Comparison of ENCODE assay signal across 27 cellular contexts in the genomic region with DNA sequence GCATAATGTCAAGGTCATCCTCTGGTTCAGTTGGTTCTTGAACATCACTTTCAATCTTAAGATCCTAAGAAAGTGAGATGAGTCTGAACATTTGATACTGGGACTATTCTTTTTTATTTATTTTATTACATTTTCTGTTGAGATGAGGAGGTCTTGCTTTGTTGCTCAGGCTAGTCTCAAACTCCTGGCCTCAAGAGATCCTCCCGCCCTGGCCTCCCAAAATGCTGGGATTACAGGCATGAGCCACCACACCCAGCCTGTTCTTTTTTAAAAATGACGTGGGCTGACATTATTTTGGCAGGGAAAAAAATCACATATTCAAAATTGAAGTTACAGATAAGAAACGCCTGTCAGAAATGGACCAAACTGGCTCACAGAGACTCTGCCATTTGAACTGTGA.
"Had no signal": no experiment of that assay in that cellular context is flagged by ENCODE, and none has a peak within 500 bp of the region (broad histone marks: within the 10 kb centered on the region; RNA-seq: fewer than 3 reads in every experiment).

No MANE protein-coding gene starts in this region.

- H3K4me3 Mint-ChIP-seq: activated CD4-positive, alpha-beta T cell treated with anti-CD3 and anti-CD28 coated beads, Interleukin-2, amount 10 ng/mL, durations not matched to agents 7 days and 5 days; activated CD8-positive, alpha-beta T cell treated with anti-CD3 and anti-CD28 coated beads, Interleukin-2, amount 10 ng/mL, durations not matched to agents 7 days and 5 days; activated naive CD8-positive, alpha-beta T cell treated with anti-CD3 and anti-CD28 coated beads, Interleukin-2, amount 10 ng/mL, durations not matched to agents 7 days and 5 days had no signal

- ATAC-seq: activated CD8-positive, alpha-beta T cell treated with anti-CD3 and anti-CD28 coated beads, Interleukin-2, amount 10 ng/mL, durations not matched to agents 7 days and 5 days; Panc1 had no signal

- H3K27ac ChIP-seq: ascending aorta, cardiac muscle cell, SJCRH30, SK-N-MC, WERI-Rb-1 had no signal

- H3K27me3 Mint-ChIP-seq: activated CD4-positive, alpha-beta T cell treated with anti-CD3 and anti-CD28 coated beads, Interleukin-2, amount 10 ng/mL, durations not matched to agents 7 days and 5 days; activated naive CD8-positive, alpha-beta T cell treated with anti-CD3 and anti-CD28 coated beads, Interleukin-2, amount 10 ng/mL, durations not matched to agents 7 days and 5 days had no signal

- H3K9me3 Mint-ChIP-seq: activated CD4-positive, alpha-beta T cell treated with anti-CD3 and anti-CD28 coated beads, Interleukin-2, amount 10 ng/mL, durations not matched to agents 7 days and 5 days; activated naive CD8-positive, alpha-beta T cell treated with anti-CD3 and anti-CD28 coated beads, Interleukin-2, amount 10 ng/mL, durations not matched to agents 7 days and 5 days had no signal

- H3K27ac Mint-ChIP-seq: activated CD4-positive, alpha-beta T cell treated with anti-CD3 and anti-CD28 coated beads, Interleukin-2, amount 10 ng/mL, durations not matched to agents 7 days and 5 days; activated CD8-positive, alpha-beta T cell treated with anti-CD3 and anti-CD28 coated beads, Interleukin-2, amount 10 ng/mL, durations not matched to agents 7 days and 5 days; activated naive CD8-positive, alpha-beta T cell treated with anti-CD3 and anti-CD28 coated beads, Interleukin-2, amount 10 ng/mL, durations not matched to agents 7 days and 5 days had no signal

- DNase-seq: activated CD4-positive, alpha-beta T cell treated with anti-CD3 and anti-CD28 coated beads for 1 hour; activated CD4-positive, alpha-beta T cell treated with anti-CD3 and anti-CD28 coated beads, Interleukin-2, amount 10 ng/mL, durations not matched to agents 7 days and 5 days; activated CD4-positive, alpha-beta T cell treated with anti-CD3 and anti-CD28 coated beads, Interleukin-2, amount 50 U/mL, for 48 hours; activated CD4-positive, CD25-positive, alpha-beta regulatory T cell; activated CD8-positive, alpha-beta T cell treated with anti-CD3 and anti-CD28 coated beads, Interleukin-2, amount 10 ng/mL, durations not matched to agents 7 days and 5 days; activated effector memory CD4-positive, alpha-beta T cell treated with Interleukin-2 at 50 U/mL for 16 hours; activated naive CD8-positive, alpha-beta T cell treated with anti-CD3 and anti-CD28 coated beads, Interleukin-2, amount 10 ng/mL, durations not matched to agents 7 days and 5 days; activated T-cell treated with anti-CD3 and anti-CD28 coated beads, Interleukin-2, amount 50 U/mL, for 48 hours; amygdala; Kasumi-1; KG1; MG63; NCI-H1048; NCI-H1105 treated with DMSO at 0.1 percent for 48 hours; NCI-H1436; NCI-H1694; NCI-H2029; NCI-H345; NCI-H524 treated with DMSO at 0.1 percent for 48 hours; SHP77; SJCRH30; T1000; WERI-Rb-1 had no signal

- H3K9me3 ChIP-seq: ascending aorta, MG63, SJCRH30 had no signal

- H3K27me3 ChIP-seq: ascending aorta, cardiac muscle cell, MG63, SJCRH30 had no signal
